15 cellular contexts compared by ENCODE assay signal in the genomic region with DNA sequence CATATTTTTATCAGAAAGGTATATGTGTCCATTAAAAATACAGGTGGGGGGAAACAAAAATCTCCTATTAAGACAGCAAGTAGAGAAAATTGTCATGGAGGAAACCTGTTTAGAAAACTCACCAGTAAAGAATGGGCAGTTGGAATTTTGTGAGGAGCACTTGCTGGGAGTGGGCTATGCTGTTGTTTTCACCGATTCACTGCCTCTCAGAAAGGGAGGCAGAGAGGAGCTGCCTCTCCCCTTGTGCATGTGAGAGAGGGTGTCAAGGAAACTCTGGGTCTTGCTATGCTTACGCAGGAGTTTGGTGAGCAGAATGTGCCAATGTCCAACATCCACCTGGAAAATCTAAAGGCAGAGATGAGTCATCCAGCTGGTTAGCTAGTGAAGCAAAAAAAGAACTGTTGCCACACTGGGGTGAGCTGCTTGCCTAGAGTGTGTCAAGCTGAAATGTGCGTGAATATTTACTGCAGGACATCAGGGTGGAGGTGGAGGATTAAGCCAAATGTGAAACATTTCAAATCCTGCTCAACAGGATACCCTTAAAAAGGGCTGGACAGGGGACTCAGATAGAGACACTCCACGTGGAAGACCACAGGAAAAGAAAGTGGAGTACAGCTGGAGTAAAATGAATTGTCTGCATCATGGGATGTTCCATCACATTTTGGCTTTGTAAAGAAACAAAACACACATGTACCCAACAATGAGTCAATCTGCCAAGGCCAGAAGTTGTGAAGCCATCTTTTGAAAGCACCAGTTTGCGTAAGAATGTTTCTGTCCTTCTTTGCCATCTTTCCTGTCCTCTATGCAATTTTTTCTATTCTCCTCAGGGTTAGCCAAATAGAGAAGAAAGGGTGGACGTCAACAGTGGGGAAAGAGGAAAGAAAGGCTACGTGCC.
DNase-seq lines count a peak whose midpoint lies in the region; ATAC-seq, FAIRE-seq and TF ChIP-seq lines count a peak whose summit lies in the region.
"Had no signal": no experiment of that assay in that cellular context is flagged by ENCODE, and none has a peak within 500 bp of the region (broad histone marks: within the 10 kb centered on the region; RNA-seq: fewer than 3 reads in every experiment).

No MANE protein-coding gene starts in this region.

- intact Hi-C loops in heart right ventricle (cut with DNase I), result no loop called here
- intact Hi-C loops in left ventricle myocardium inferior (cut with micrococcal nuclease), result no loop called here
- intact Hi-C loops in lower leg skin (cut with DNase I; ENCODE audit: low total_unique reads), result no loop called here

- no peak for TF ChIP-seq POLR2A in lower leg skin (IDR thresholded peaks at IDR 0.05)

- 84 to 90% methylated on average over 7 of the region's 7 CpGs for WGBS in heart right ventricle, 2 donors
- 81 to 86% methylated on average over 7 of the region's 7 CpGs for WGBS in lower leg skin, 2 donors

- no peaks in the 10 kb centered on the region for H3K9me3 ChIP-seq in heart right ventricle
- no peaks in the 10 kb centered on the region for H3K9me3 ChIP-seq in left ventricle myocardium inferior (replicated peaks)
- H3K9me3 ChIP-seq: esophagus muscularis mucosa, stomach had no signal

- no peaks in the 10 kb centered on the region for H3K36me3 ChIP-seq in heart right ventricle
- no peaks in the 10 kb centered on the region for H3K36me3 ChIP-seq in left ventricle myocardium inferior
- H3K36me3 ChIP-seq: esophagus muscularis mucosa, stomach had no signal

- no peak for FAIRE-seq in urothelium cell line (lab: Jason Lieb, UNC)
- FAIRE-seq: G401.6 had no signal

- H3K27ac ChIP-seq in heart right ventricle (peak overlapping the region in 2 of 10 donors; percentile 25 to 26), left ventricle myocardium inferior (replicated peaks) (no peak overlapping the region)
- H3K27ac ChIP-seq: esophagus muscularis mucosa, stomach had no signal

- H3K4me3 ChIP-seq in heart right ventricle (no peak overlapping the region), left ventricle myocardium inferior (no peak overlapping the region), fibroblast of villous mesenchyme (ENCODE audit: low read depth, low read length) (no peak overlapping the region), lower leg skin (ENCODE audit: low read depth, poor library complexity, severe bottlenecking) (no peak overlapping the region)
- H3K4me3 ChIP-seq: esophagus muscularis mucosa, stomach had no signal

- DNase-seq in heart right ventricle, result peak in 1 of 2 donors; percentile 18
- DNase-seq in left ventricle myocardium inferior, result no peak
- DNase-seq in astrocyte of the hippocampus (ENCODE audit: low read depth, low spot score), result peak; percentile 54
- DNase-seq in fibroblast of villous mesenchyme (ENCODE audit: low read depth), result peak; percentile 17
- DNase-seq in urothelium cell line (ENCODE audit: low spot score), result peak; percentile 47
- no peak for DNase-seq in NCI-H2081 (lab: John Stamatoyannopoulos, UW)
- DNase-seq in lower leg skin (ENCODE audit: low spot score in 2 of 2), result no peak
- no peak for DNase-seq in NCI-H1048 (lab: John Stamatoyannopoulos, UW)
- DNase-seq: activated CD4-positive, alpha-beta T cell treated with anti-CD3 and anti-CD28 coated beads for 36 hours; activated T-cell treated with anti-CD3 and anti-CD28 coated beads for 4 hours; CD8-positive, alpha-beta memory T cell; OCI-M1; stomach had no signal

- TF ChIP-seq CTCF in heart right ventricle (IDR thresholded peaks at IDR 0.05), result no peak
- no peak for TF ChIP-seq CTCF in left ventricle myocardium inferior (IDR thresholded peaks at IDR 0.05; ENCODE audit: borderline replicate concordance)
- no peak for TF ChIP-seq CTCF in fibroblast of villous mesenchyme (IDR thresholded peaks at IDR 0.05; ENCODE audit: insufficient read depth, low read depth, low read length)
- TF ChIP-seq CTCF in lower leg skin (IDR thresholded peaks at IDR 0.05), result no peak

- ATAC-seq in heart right ventricle, result peak; percentile 22 to 87 (median 76)
- ATAC-seq: activated CD4-positive, alpha-beta T cell treated with anti-CD3 and anti-CD28 coated beads for 36 hours had no signal

- peaks cover 0 to 18% (median 8%) of the 10 kb centered on the region in 9 donors for H3K4me1 ChIP-seq in heart right ventricle
- peaks cover 25% of the 10 kb centered on the region for H3K4me1 ChIP-seq in left ventricle myocardium inferior
- H3K4me1 ChIP-seq: stomach had no signal

- H3K27me3 ChIP-seq in heart right ventricle (no peaks in the 10 kb centered on the region), left ventricle myocardium inferior (ENCODE audit: low read depth) (no peaks in the 10 kb centered on the region)
- H3K27me3 ChIP-seq: esophagus muscularis mucosa, stomach had no signal

Comparison
In these comparisons a context has a peak if more than half of its experiments do, and no peak if none do; other contexts are left out.
1. DNase-seq: peak in astrocyte of the hippocampus (single experiment), fibroblast of villous mesenchyme (single experiment) and urothelium cell line (single experiment); none in left ventricle myocardium inferior (single experiment), NCI-H2081 (0 of 2), lower leg skin (0 of 2) and NCI-H1048 (single experiment).